Comparison of ENCODE assay signal across 29 cellular contexts in the genomic region with DNA sequence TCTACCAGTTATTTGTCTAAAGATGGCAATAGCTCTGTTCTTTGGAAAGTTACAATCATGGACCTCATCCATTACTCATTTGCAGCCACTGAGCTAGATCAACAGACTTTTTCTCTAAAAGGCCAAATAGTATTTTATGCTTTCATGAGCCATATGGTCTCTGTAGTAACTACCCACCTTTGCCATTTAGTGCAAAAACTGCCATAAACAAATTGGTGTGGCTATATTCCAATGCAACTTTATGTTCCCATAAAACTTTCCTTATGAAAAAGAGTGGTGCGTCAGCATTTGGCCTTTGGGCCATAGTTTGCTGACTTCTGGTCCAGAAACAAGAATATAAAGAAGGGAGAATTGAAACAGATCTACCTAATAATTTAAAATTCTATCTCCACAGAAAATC.
"Had no signal": no experiment of that assay in that cellular context is flagged by ENCODE, and none has a peak within 500 bp of the region (broad histone marks: within the 10 kb centered on the region; RNA-seq: fewer than 3 reads in every experiment).

No MANE protein-coding gene starts in this region.

- H3K9ac ChIP-seq: neural progenitor cell, parathyroid adenoma had no signal

- H3K4me3 Mint-ChIP-seq: naive B cell; nephron; neural progenitor cell; stimulated activated naive CD8-positive, alpha-beta T cell treated with anti-CD3 and anti-CD28 coated beads, Interleukin-15, amount 100 ng/mL, for 72 hours had no signal

- H3K27me3 ChIP-seq: esophagus muscularis mucosa, heart right ventricle, neural progenitor cell, suprapubic skin, vagina had no signal

- H3K27ac Mint-ChIP-seq: naive B cell; neural progenitor cell; progenitor cell of endocrine pancreas; stimulated activated naive CD8-positive, alpha-beta T cell treated with anti-CD3 and anti-CD28 coated beads, Interleukin-15, amount 100 ng/mL, for 72 hours had no signal

- H3K36me3 Mint-ChIP-seq: naive B cell, neural progenitor cell had no signal

- H3K27me3 Mint-ChIP-seq: progenitor cell of endocrine pancreas had no signal

- H3K4me3 ChIP-seq: coronary artery, esophagus muscularis mucosa, heart right ventricle, lower lobe of right lung, neural progenitor cell, smooth muscle cell, suprapubic skin, vagina had no signal

- H3K9me3 Mint-ChIP-seq: neural progenitor cell had no signal

- H3K4me1 ChIP-seq: esophagus muscularis mucosa, lower lobe of right lung, neural progenitor cell, parathyroid adenoma, suprapubic skin, vagina had no signal

- FAIRE-seq: endothelial cell of umbilical vein, islet of Langerhans had no signal

- H3K36me3 ChIP-seq: esophagus muscularis mucosa, heart right ventricle, lower lobe of right lung, neural progenitor cell, suprapubic skin, vagina had no signal

- DNase-seq: dermis blood vessel endothelial cell; effector memory CD4-positive, alpha-beta T cell; foreskin melanocyte; glutamatergic neuron; heart right ventricle; hippocampal formation; left cardiac atrium; left ventricle myocardium superior; lower lobe of right lung; naive B cell; right cardiac atrium; stimulated activated CD4-positive, alpha-beta T cell treated with anti-CD3 and anti-CD28 coated beads, Interleukin-12 subunit alpha, Interleukin-12 subunit beta, amount 100 ng/mL, for 4 hours; stimulated activated CD4-positive, alpha-beta T cell treated with anti-CD3 and anti-CD28 coated beads, Interleukin-1b, Interleukin-23, amount 100 ng/mL, for 48 hours; stimulated activated CD4-positive, alpha-beta T cell treated with anti-CD3 and anti-CD28 coated beads, Interleukin-4, amount 100 ng/mL, for 1 hour; stimulated activated CD8-positive, alpha-beta memory T cell treated with anti-CD3 and anti-CD28 coated beads, Interleukin-4, amount 100 ng/mL, for 48 hours; stimulated activated naive CD4-positive, alpha-beta T cell; stimulated activated naive CD8-positive, alpha-beta T cell treated with anti-CD3 and anti-CD28 coated beads, Interleukin-15, amount 100 ng/mL, for 72 hours; trophoblast cell had no signal

- ATAC-seq: heart right ventricle; left cardiac atrium; left ventricle myocardium superior; lower lobe of right lung; right cardiac atrium; stimulated activated naive CD8-positive, alpha-beta T cell treated with anti-CD3 and anti-CD28 coated beads, Interleukin-15, amount 100 ng/mL, for 72 hours had no signal

- H3K9me3 ChIP-seq: suprapubic skin, vagina had no signal

- H3K27ac ChIP-seq: coronary artery, esophagus muscularis mucosa, heart right ventricle, lower lobe of right lung, neural progenitor cell, parathyroid adenoma, suprapubic skin, vagina had no signal

- H3K4me1 Mint-ChIP-seq: naive B cell; nephron; neural progenitor cell; stimulated activated naive CD8-positive, alpha-beta T cell treated with anti-CD3 and anti-CD28 coated beads, Interleukin-15, amount 100 ng/mL, for 72 hours had no signal
